21 cellular contexts compared by ENCODE assay signal in the genomic region with DNA sequence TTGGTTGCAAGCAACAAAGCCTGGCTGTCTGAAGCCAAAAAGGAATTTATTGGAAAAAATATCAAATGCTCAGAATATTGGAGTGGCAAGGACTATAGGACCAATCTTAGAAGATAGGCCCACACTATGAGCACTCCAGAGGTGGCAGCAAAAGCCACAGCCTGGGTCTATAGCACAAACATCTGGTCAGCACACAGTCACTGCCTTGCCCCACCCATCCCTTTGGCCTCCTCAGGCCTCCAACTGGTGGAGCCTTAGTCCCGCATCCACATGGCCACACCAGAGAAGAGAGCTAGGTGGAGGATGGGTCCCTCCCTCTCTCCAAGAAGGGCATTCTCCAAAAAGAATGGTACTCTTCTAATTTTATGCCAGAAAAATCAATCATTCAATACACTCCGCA.
"Had no signal": no experiment of that assay in that cellular context is flagged by ENCODE, and none has a peak within 500 bp of the region (broad histone marks: within the 10 kb centered on the region; RNA-seq: fewer than 3 reads in every experiment).

No MANE protein-coding gene starts in this region.

- H3K27me3 Mint-ChIP-seq: naive B cell, progenitor cell of endocrine pancreas had no signal

- H3K27ac ChIP-seq: neural progenitor cell, right atrium auricular region, skin epidermis, testis, upper lobe of left lung had no signal

- H3K4me3 ChIP-seq: mucosa of descending colon, neural progenitor cell, right atrium auricular region, skin epidermis, testis, upper lobe of left lung had no signal

- ATAC-seq: activated T-cell treated with anti-CD3 and anti-CD28 coated beads, Interleukin-2, amount 50 U/mL, for 4 hours; esophagus mucosa; left ventricle myocardium superior; mucosa of descending colon had no signal

- H3K4me3 Mint-ChIP-seq: activated T-cell treated with anti-CD3 and anti-CD28 coated beads, Interleukin-2, amount 50 U/mL, for 4 hours; immature natural killer cell; naive B cell; neural progenitor cell had no signal

- H3K36me3 ChIP-seq: neural progenitor cell, right atrium auricular region, upper lobe of left lung had no signal

- H3K9me3 Mint-ChIP-seq: activated T-cell treated with anti-CD3 and anti-CD28 coated beads, Interleukin-2, amount 50 U/mL, for 4 hours; immature natural killer cell; naive B cell; neural progenitor cell had no signal

- H3K36me3 Mint-ChIP-seq: naive B cell, neural progenitor cell had no signal

- H3K27me3 ChIP-seq: neural progenitor cell, right atrium auricular region, testis, upper lobe of left lung had no signal

- H3K27ac Mint-ChIP-seq: immature natural killer cell, neural progenitor cell, progenitor cell of endocrine pancreas had no signal

- H3K4me2 ChIP-seq: neural progenitor cell had no signal

- H2AFZ ChIP-seq: neural progenitor cell had no signal

- DNase-seq: activated CD4-positive, alpha-beta T cell treated with anti-CD3 and anti-CD28 coated beads, Interleukin-2, amount 50 U/mL, for 1 hour; activated CD4-positive, CD25-positive, alpha-beta regulatory T cell treated with anti-CD3 and anti-CD28 coated beads, Interleukin-2, amount 50 U/mL, for 72 hours; activated CD8-positive, alpha-beta memory T cell treated with anti-CD3 and anti-CD28 coated beads, Interleukin-2, amount 50 U/mL, for 4 hours; activated effector memory CD4-positive, alpha-beta T cell treated with anti-CD3 and anti-CD28 coated beads, Interleukin-2, amount 50 U/mL, for 16 hours; activated naive CD4-positive, alpha-beta T cell treated with anti-CD3 and anti-CD28 coated beads, Interleukin-2, amount 50 U/mL, for 16 hours; activated T-cell treated with anti-CD3 and anti-CD28 coated beads, Interleukin-2, amount 50 U/mL, for 4 hours; aorta; cortex of kidney; effector CD4-positive, alpha-beta T cell; immature natural killer cell; left ventricle myocardium superior; mucosa of descending colon; naive B cell; stimulated activated CD4-positive, alpha-beta T cell treated with anti-CD3 and anti-CD28 coated beads, Interleukin-4, amount 100 ng/mL, for 1 hour; testis; upper lobe of left lung had no signal

- H3K9me3 ChIP-seq: mucosa of descending colon, right atrium auricular region, testis, upper lobe of left lung had no signal

- H3K9ac ChIP-seq: neural progenitor cell had no signal
